34 cellular contexts compared by ENCODE assay signal in genomic region chr5:93275376-93275775, GRCh38.
"Had no signal": no experiment of that assay in that cellular context is flagged by ENCODE, and none has a peak within 500 bp of the region (broad histone marks: within the 10 kb centered on the region; RNA-seq: fewer than 3 reads in every experiment).

No MANE protein-coding gene starts in this region.

- H3K27me3 ChIP-seq: MG63 had no signal

- H3K4me3 ChIP-seq: MG63 had no signal

- DNase-seq: Karpas-422, Kasumi-1, MG63, MM.1S, MV-4-11, NCI-H1048, NCI-H1092, NCI-H1092 treated with DMSO at 0.1 percent for 48 hours, NCI-H1105, NCI-H1105 treated with DMSO at 0.1 percent for 48 hours, NCI-H1417, NCI-H1417 treated with DMSO at 0.1 percent for 48 hours, NCI-H1436, NCI-H1436 treated with DMSO at 0.1 percent for 48 hours, NCI-H146, NCI-H1694, NCI-H1694 treated with DMSO at 0.1 percent for 48 hours, NCI-H187, NCI-H1930, NCI-H2029, NCI-H2029 treated with DMSO at 0.1 percent for 48 hours, NCI-H2081 treated with DMSO at 0.1 percent for 48 hours, NCI-H2107, NCI-H2171, NCI-H2171 treated with DMSO at 0.1 percent for 48 hours, NCI-H2227 treated with DMSO at 0.1 percent for 48 hours, NCI-H226, NCI-H345, NCI-H446, NCI-H446 treated with DMSO at 0.1 percent for 48 hours, NCI-H510A, NCI-H510A treated with DMSO at 0.1 percent for 48 hours, NCI-H524, NCI-H524 treated with DMSO at 0.1 percent for 48 hours had no signal

- H3K36me3 ChIP-seq: MG63 had no signal
